In the genomic region with DNA sequence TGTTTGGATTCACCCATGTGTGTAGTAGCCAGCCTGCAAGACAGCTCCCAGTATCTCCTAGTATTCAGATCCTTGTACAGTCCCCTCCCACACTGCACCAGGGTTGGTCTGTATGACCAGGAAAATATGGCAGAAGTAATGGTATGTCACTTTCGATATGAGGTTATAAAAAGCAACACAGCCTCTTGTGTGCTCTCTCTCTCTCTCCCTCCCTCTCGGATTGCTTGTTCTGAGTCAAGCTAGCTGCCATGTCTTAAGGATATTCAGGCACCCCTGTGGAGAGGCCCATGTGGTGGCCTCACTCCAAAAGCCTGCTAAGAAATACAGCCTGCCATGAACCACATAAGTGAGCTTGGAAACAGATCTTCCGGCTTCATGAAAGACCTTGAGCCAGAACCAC, we compare ENCODE assay signal across 1 cellular context.
TF ChIP-seq lines count a peak whose summit lies in the region.

No MANE protein-coding gene starts in this region.

TF ChIP-seq in H1, 55 proteins besides CTCF, POLR2A, EP300 and RAD21:
- no peak for TF ChIP-seq SRF (IDR thresholded peaks at IDR 0.05; ENCODE audit: low read depth, low read length)
- no peak for TF ChIP-seq SIRT6 (IDR thresholded peaks at IDR 0.05; ENCODE audit: low read length)
- no peak for TF ChIP-seq TAF1 (IDR thresholded peaks at IDR 0.05; ENCODE audit: low read depth, low read length)
- TF ChIP-seq, protein P1, sequence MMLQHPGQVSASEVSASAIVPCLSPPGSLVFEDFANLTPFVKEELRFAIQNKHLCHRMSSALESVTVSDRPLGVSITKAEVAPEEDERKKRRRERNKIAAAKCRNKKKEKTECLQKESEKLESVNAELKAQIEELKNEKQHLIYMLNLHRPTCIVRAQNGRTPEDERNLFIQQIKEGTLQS (IDR thresholded peaks at IDR 0.05; ENCODE audit: insufficient read depth, low read depth, low read length): no peak
- TF ChIP-seq, protein P2, sequence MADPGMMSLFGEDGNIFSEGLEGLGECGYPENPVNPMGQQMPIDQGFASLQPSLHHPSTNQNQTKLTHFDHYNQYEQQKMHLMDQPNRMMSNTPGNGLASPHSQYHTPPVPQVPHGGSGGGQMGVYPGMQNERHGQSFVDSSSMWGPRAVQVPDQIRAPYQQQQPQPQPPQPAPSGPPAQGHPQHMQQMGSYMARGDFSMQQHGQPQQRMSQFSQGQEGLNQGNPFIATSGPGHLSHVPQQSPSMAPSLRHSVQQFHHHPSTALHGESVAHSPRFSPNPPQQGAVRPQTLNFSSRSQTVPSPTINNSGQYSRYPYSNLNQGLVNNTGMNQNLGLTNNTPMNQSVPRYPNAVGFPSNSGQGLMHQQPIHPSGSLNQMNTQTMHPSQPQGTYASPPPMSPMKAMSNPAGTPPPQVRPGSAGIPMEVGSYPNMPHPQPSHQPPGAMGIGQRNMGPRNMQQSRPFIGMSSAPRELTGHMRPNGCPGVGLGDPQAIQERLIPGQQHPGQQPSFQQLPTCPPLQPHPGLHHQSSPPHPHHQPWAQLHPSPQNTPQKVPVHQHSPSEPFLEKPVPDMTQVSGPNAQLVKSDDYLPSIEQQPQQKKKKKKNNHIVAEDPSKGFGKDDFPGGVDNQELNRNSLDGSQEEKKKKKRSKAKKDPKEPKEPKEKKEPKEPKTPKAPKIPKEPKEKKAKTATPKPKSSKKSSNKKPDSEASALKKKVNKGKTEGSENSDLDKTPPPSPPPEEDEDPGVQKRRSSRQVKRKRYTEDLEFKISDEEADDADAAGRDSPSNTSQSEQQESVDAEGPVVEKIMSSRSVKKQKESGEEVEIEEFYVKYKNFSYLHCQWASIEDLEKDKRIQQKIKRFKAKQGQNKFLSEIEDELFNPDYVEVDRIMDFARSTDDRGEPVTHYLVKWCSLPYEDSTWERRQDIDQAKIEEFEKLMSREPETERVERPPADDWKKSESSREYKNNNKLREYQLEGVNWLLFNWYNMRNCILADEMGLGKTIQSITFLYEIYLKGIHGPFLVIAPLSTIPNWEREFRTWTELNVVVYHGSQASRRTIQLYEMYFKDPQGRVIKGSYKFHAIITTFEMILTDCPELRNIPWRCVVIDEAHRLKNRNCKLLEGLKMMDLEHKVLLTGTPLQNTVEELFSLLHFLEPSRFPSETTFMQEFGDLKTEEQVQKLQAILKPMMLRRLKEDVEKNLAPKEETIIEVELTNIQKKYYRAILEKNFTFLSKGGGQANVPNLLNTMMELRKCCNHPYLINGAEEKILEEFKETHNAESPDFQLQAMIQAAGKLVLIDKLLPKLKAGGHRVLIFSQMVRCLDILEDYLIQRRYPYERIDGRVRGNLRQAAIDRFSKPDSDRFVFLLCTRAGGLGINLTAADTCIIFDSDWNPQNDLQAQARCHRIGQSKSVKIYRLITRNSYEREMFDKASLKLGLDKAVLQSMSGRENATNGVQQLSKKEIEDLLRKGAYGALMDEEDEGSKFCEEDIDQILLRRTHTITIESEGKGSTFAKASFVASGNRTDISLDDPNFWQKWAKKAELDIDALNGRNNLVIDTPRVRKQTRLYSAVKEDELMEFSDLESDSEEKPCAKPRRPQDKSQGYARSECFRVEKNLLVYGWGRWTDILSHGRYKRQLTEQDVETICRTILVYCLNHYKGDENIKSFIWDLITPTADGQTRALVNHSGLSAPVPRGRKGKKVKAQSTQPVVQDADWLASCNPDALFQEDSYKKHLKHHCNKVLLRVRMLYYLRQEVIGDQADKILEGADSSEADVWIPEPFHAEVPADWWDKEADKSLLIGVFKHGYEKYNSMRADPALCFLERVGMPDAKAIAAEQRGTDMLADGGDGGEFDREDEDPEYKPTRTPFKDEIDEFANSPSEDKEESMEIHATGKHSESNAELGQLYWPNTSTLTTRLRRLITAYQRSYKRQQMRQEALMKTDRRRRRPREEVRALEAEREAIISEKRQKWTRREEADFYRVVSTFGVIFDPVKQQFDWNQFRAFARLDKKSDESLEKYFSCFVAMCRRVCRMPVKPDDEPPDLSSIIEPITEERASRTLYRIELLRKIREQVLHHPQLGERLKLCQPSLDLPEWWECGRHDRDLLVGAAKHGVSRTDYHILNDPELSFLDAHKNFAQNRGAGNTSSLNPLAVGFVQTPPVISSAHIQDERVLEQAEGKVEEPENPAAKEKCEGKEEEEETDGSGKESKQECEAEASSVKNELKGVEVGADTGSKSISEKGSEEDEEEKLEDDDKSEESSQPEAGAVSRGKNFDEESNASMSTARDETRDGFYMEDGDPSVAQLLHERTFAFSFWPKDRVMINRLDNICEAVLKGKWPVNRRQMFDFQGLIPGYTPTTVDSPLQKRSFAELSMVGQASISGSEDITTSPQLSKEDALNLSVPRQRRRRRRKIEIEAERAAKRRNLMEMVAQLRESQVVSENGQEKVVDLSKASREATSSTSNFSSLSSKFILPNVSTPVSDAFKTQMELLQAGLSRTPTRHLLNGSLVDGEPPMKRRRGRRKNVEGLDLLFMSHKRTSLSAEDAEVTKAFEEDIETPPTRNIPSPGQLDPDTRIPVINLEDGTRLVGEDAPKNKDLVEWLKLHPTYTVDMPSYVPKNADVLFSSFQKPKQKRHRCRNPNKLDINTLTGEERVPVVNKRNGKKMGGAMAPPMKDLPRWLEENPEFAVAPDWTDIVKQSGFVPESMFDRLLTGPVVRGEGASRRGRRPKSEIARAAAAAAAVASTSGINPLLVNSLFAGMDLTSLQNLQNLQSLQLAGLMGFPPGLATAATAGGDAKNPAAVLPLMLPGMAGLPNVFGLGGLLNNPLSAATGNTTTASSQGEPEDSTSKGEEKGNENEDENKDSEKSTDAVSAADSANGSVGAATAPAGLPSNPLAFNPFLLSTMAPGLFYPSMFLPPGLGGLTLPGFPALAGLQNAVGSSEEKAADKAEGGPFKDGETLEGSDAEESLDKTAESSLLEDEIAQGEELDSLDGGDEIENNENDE (IDR thresholded peaks at IDR 0.05; ENCODE audit: insufficient replicate concordance, low read length): no peak
- TF ChIP-seq, protein P3, sequence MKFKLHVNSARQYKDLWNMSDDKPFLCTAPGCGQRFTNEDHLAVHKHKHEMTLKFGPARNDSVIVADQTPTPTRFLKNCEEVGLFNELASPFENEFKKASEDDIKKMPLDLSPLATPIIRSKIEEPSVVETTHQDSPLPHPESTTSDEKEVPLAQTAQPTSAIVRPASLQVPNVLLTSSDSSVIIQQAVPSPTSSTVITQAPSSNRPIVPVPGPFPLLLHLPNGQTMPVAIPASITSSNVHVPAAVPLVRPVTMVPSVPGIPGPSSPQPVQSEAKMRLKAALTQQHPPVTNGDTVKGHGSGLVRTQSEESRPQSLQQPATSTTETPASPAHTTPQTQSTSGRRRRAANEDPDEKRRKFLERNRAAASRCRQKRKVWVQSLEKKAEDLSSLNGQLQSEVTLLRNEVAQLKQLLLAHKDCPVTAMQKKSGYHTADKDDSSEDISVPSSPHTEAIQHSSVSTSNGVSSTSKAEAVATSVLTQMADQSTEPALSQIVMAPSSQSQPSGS (IDR thresholded peaks at IDR 0.05; ENCODE audit: low read length): no peak
- no peak for TF ChIP-seq MAFK (IDR thresholded peaks at IDR 0.05; ENCODE audit: low read depth, low read length)
- TF ChIP-seq CBX8 (IDR thresholded peaks at IDR 0.05; ENCODE audit: borderline replicate concordance, low read depth, low read length): no peak
- no peak for TF ChIP-seq CEBPB (IDR thresholded peaks at IDR 0.05; ENCODE audit: low read depth, low read length)
- no peak for TF ChIP-seq BRCA1 (IDR thresholded peaks at IDR 0.05; ENCODE audit: low read depth, low read length)
- TF ChIP-seq EZH2 (IDR thresholded peaks at IDR 0.05; ENCODE audit: low read depth, low read length, severe bottlenecking): no peak
- TF ChIP-seq KDM1A (IDR thresholded peaks at IDR 0.05; ENCODE audit: borderline replicate concordance, low read length): no peak
- TF ChIP-seq SP1 (IDR thresholded peaks at IDR 0.05; ENCODE audit: low read depth, low read length): no peak
